In genomic region chr16:27325736-27326135, GRCh38 we compare ENCODE assay signal across 8 cellular contexts. TPM values are rescaled to one million over a fixed set of nuclear protein-coding genes. Genes with fewer than 3 reads are reported as not detected.
DNase-seq lines count a peak whose midpoint lies in the region; ATAC-seq and TF ChIP-seq lines count a peak whose summit lies in the region.

No MANE protein-coding gene starts in this region.

- no peak for ATAC-seq in right lobe of liver

- no peak for TF ChIP-seq POLR2A in right lobe of liver (IDR thresholded peaks at IDR 0.05)

- H3K4me1 ChIP-seq in ascending aorta (peaks cover 18 to 21% of the 10 kb centered on the region in 2 donors), right lobe of liver (peaks cover 0 to 74% (median 38%) of the 10 kb centered on the region in 4 donors), tibial artery (peaks cover 0 to 100% (median 64%) of the 10 kb centered on the region in 4 donors)

- H3K27me3 Mint-ChIP-seq in activated T-cell treated with anti-CD3 and anti-CD28 coated beads, Interleukin-2, amount 50 U/mL, for 24 hours = no peaks in the 10 kb centered on the region

- peaks cover 99% of the 10 kb centered on the region for H3K36me3 Mint-ChIP-seq in activated T-cell treated with anti-CD3 and anti-CD28 coated beads, Interleukin-2, amount 50 U/mL, for 24 hours (ENCODE audit: low read depth)

- DNase-seq in activated T-cell treated with anti-CD3 and anti-CD28 coated beads, Interleukin-2, amount 50 U/mL, for 24 hours = no peak
- DNase-seq in activated T-cell treated with anti-CD3 and anti-CD28 coated beads, Interleukin-2, amount 50 U/mL, for 48 hours = no peak
- DNase-seq in ascending aorta (ENCODE audit: low spot score in 2 of 2) (no peak), right lobe of liver (peak in 1 of 3 donors; percentile 18), tibial artery (peak in 1 of 2 donors; percentile 57), NCI-H128 (lab: John Stamatoyannopoulos, UW; ENCODE audit: unreplicated experiment) (no peak), HUDEP-2 (lab: John Stamatoyannopoulos, UW; ENCODE audit: unreplicated experiment in 76 of 76) (no peak), iPS-NIHi11 (ENCODE audit: low spot score) (no peak)

- TF ChIP-seq CTCF in ascending aorta (IDR thresholded peaks at IDR 0.05) (no peak), right lobe of liver (IDR thresholded peaks at IDR 0.05) (no peak), tibial artery (IDR thresholded peaks at IDR 0.05) (no peak)

- H3K4me3 Mint-ChIP-seq in activated T-cell treated with anti-CD3 and anti-CD28 coated beads, Interleukin-2, amount 50 U/mL, for 24 hours = peak overlapping the region; percentile 56

- peak overlapping the region; percentile 96 for H3K27ac Mint-ChIP-seq in activated T-cell treated with anti-CD3 and anti-CD28 coated beads, Interleukin-2, amount 50 U/mL, for 24 hours

- 95% methylated on average over 7 of the region's 8 CpGs for WGBS in right lobe of liver (ENCODE audit: insufficient coverage, low coverage, low lambda C conversion rate, missing lambda C conversion rate)

- peaks cover 90% of the 10 kb centered on the region for H3K4me1 Mint-ChIP-seq in activated T-cell treated with anti-CD3 and anti-CD28 coated beads, Interleukin-2, amount 50 U/mL, for 24 hours (ENCODE audit: low read depth)

- H3K27me3 ChIP-seq in ascending aorta (no peaks in the 10 kb centered on the region), right lobe of liver (no peaks in the 10 kb centered on the region), tibial artery (no peaks in the 10 kb centered on the region)

- H3K4me3 ChIP-seq in ascending aorta (no peak overlapping the region), right lobe of liver (no peak overlapping the region), tibial artery (no peak overlapping the region)

- peak overlapping the region; percentile 91 for H3K27ac ChIP-seq in ascending aorta
- H3K27ac ChIP-seq in right lobe of liver = peak overlapping the region in 2 of 3 donors; percentile 79 to 95
- H3K27ac ChIP-seq in tibial artery = peak overlapping the region; percentile 97 to 99

- H3K9me3 Mint-ChIP-seq in activated T-cell treated with anti-CD3 and anti-CD28 coated beads, Interleukin-2, amount 50 U/mL, for 24 hours = no peaks in the 10 kb centered on the region

- no peaks in the 10 kb centered on the region for H3K9me3 ChIP-seq in ascending aorta
- H3K9me3 ChIP-seq in right lobe of liver = no peaks in the 10 kb centered on the region
- no peaks in the 10 kb centered on the region for H3K9me3 ChIP-seq in tibial artery

- intact Hi-C loops in ascending aorta (cut with DNase I) (no loop called here), right lobe of liver (cut with DNase I) (loop anchor here in 1 of 2 donors (5.0 kb wide), 1 partner anchor 37 kb away; no protein-coding TSS in a partner anchor), tibial artery (cut with DNase I; ENCODE audit: low total_unique reads) (loop anchor here (5.0 kb wide), 1 partner anchor 83 kb away; no protein-coding TSS in a partner anchor)

- H3K36me3 ChIP-seq in ascending aorta = no peaks in the 10 kb centered on the region
- H3K36me3 ChIP-seq in right lobe of liver = peaks cover 0 to 3% (median 0%) of the 10 kb centered on the region in 4 donors
- no peaks in the 10 kb centered on the region for H3K36me3 ChIP-seq in tibial artery

RNA-seq across cellular contexts. Expression of gene IL4R, which starts 12.0 kb away (rescaled TPM):
- total RNA-seq in ascending aorta (88.7 TPM), right lobe of liver (100 to 1,000 TPM in 1 of 6 experiments, 10 to 100 TPM in 5; 38.8 to 147 (median 46.9) TPM)

RNA-seq across cellular contexts. Expression of gene NSMCE1, which starts 57.2 kb away (rescaled TPM):
- total RNA-seq in ascending aorta (6.8 TPM), right lobe of liver (10 to 100 TPM; 23.7 to 42.3 (median 33.1) TPM)
